2 cellular contexts compared by ENCODE assay signal in genomic region chr3:114794894-114795630, GRCh38.
TF ChIP-seq lines count a peak whose summit lies in the region.

No MANE protein-coding gene starts in this region.

TF ChIP-seq in GM23338, 12 proteins besides CTCF, POLR2A, EP300 and RAD21 (continued from another document):
- TF ChIP-seq REST (IDR thresholded peaks at IDR 0.05; ENCODE audit: unreplicated experiment) (no peak), ZNF462 (CRISPR knock-in tag; IDR thresholded peaks at IDR 0.05) (no peak), ZNF331 (CRISPR knock-in tag; IDR thresholded peaks at IDR 0.05; ENCODE audit: low read depth) (no peak), EZH2 (IDR thresholded peaks at IDR 0.05; ENCODE audit: low read depth, unreplicated experiment) (no peak), NANOG (IDR thresholded peaks at IDR 0.05; ENCODE audit: borderline replicate concordance) (no peak), EZH2phosphoT487 (IDR thresholded peaks at IDR 0.05; ENCODE audit: unreplicated experiment) (no peak), ZNF114 (CRISPR knock-in tag; IDR thresholded peaks at IDR 0.05) (no peak), JUNB (IDR thresholded peaks at IDR 0.05; ENCODE audit: unreplicated experiment) (no peak), ETS1 (IDR thresholded peaks at IDR 0.05) (no peak), STAT1 (IDR thresholded peaks at IDR 0.05; ENCODE audit: unreplicated experiment) (no peak), CREB1 (CRISPR knock-in tag; IDR thresholded peaks at IDR 0.05; ENCODE audit: low read depth) (no peak)

TF ChIP-seq in WTC11, 78 proteins besides CTCF, POLR2A, EP300 and RAD21 (continued from another document):
- TF ChIP-seq PRDM15 (CRISPR knock-in tag; IDR thresholded peaks at IDR 0.05) (no peak), ZNF138 (CRISPR knock-in tag; conservative IDR thresholded peaks at IDR 0.05) (no peak), FOXK1 (CRISPR knock-in tag; IDR thresholded peaks at IDR 0.05) (no peak), ERG (CRISPR knock-in tag; IDR thresholded peaks at IDR 0.05) (no peak), MLX (CRISPR knock-in tag; IDR thresholded peaks at IDR 0.05) (no peak), NR1H2 (CRISPR knock-in tag; IDR thresholded peaks at IDR 0.05) (no peak)
